Comparison of ENCODE assay signal across 16 cellular contexts in genomic region chr5:983568-983967, GRCh38. TPM values are rescaled to one million over a fixed set of nuclear protein-coding genes. Genes with fewer than 3 reads are reported as not detected.
DNase-seq lines count a peak whose midpoint lies in the region; ATAC-seq, FAIRE-seq and TF ChIP-seq lines count a peak whose summit lies in the region.
"Had no signal": no experiment of that assay in that cellular context is flagged by ENCODE, and none has a peak within 500 bp of the region (broad histone marks: within the 10 kb centered on the region; RNA-seq: fewer than 3 reads in every experiment).

No MANE protein-coding gene starts in this region.

- H2AFZ ChIP-seq in astrocyte (ENCODE audit: low read depth, low read length) (no peak overlapping the region), neuronal stem cell (ENCODE audit: low read length) (no peak overlapping the region), smooth muscle cell (ENCODE audit: low read depth) (no peak overlapping the region)

- H3K4me1 ChIP-seq in BLaER1 = peaks cover 58% of the 10 kb centered on the region
- H3K4me1 ChIP-seq in astrocyte (ENCODE audit: insufficient read depth, low read length) = peaks cover 6% of the 10 kb centered on the region
- H3K4me1 ChIP-seq in neuronal stem cell (ENCODE audit: control insufficient read depth in 2 of 2, insufficient read depth in 1 of 2, low read depth in 1 of 2, low read length in 2 of 2) = peaks cover 17 to 24% of the 10 kb centered on the region in 2 donors
- H3K4me1 ChIP-seq in smooth muscle cell (ENCODE audit: low read depth) = peaks cover 18% of the 10 kb centered on the region

- H2BK120ac ChIP-seq in neuronal stem cell (ENCODE audit: low read depth, low read length) = no peak overlapping the region

- TF ChIP-seq CTCF in astrocyte (IDR thresholded peaks at IDR 0.05; ENCODE audit: insufficient read depth, low read depth, low read length) = no peak
- no peak for TF ChIP-seq CTCF in osteocyte (IDR thresholded peaks at IDR 0.05)
- TF ChIP-seq CTCF in smooth muscle cell (IDR thresholded peaks at IDR 0.05; ENCODE audit: borderline replicate concordance, insufficient read depth, poor library complexity, severe bottlenecking) = no peak

- no peak overlapping the region for H2BK5ac ChIP-seq in neuronal stem cell (ENCODE audit: low read length)

- peaks cover 15% of the 10 kb centered on the region for H3F3A ChIP-seq in smooth muscle cell (ENCODE audit: low read depth)

- H3K4me1 Mint-ChIP-seq in astrocyte (ENCODE audit: low read depth, unreplicated experiment) (peaks cover 7% of the 10 kb centered on the region), osteocyte (ENCODE audit: unreplicated experiment) (peaks cover 3% of the 10 kb centered on the region)

- H3K36me3 ChIP-seq in BLaER1 (peaks cover 3% of the 10 kb centered on the region; the same call in 1 of the 2 replicates), astrocyte (ENCODE audit: insufficient read depth, low read length) (no peaks in the 10 kb centered on the region), neuronal stem cell (replicated peaks in 1 of 2; ENCODE audit: control insufficient read depth in 2 of 2, insufficient read depth in 2 of 2, low read length in 2 of 2) (no peaks in the 10 kb centered on the region), smooth muscle cell (ENCODE audit: low read depth) (no peaks in the 10 kb centered on the region)

- H3K9ac ChIP-seq in BLaER1 (no peak overlapping the region), astrocyte (ENCODE audit: low read length) (no peak overlapping the region), neuronal stem cell (ENCODE audit: low read depth, low read length, poor library complexity) (peak overlapping the region; percentile 44), smooth muscle cell (ENCODE audit: low read depth) (no peak overlapping the region)

- no peak overlapping the region for H4K8ac ChIP-seq in neuronal stem cell (ENCODE audit: low read depth, low read length)

- peak overlapping the region; percentile 92 for H4K91ac ChIP-seq in neuronal stem cell (ENCODE audit: low read depth, low read length, poor library complexity)

- H2BK12ac ChIP-seq in neuronal stem cell (ENCODE audit: low read length) = peak overlapping the region; percentile 14

- H3K4me3 ChIP-seq in BLaER1 (no peak overlapping the region), astrocyte (ENCODE audit: insufficient read depth, low read depth, low read length) (no peak overlapping the region), neuronal stem cell (ENCODE audit: low read length in 2 of 2) (peak overlapping the region in 1 of 2 donors; percentile 73), smooth muscle cell (no peak overlapping the region)

- peak overlapping the region; percentile 89 for H3K14ac ChIP-seq in neuronal stem cell (ENCODE audit: low read length)

- peak; percentile 94 for FAIRE-seq in GM12891 (lab: Jason Lieb, UNC)
- FAIRE-seq in astrocyte (lab: Jason Lieb, UNC) = peak; percentile 34

- no peak for TF ChIP-seq POLR2A in GM12891 (IDR thresholded peaks at IDR 0.05; ENCODE audit: low read depth, low read length)

- H3K4me2 ChIP-seq in BLaER1 (peak overlapping the region; percentile 41), astrocyte (ENCODE audit: low read length) (no peak overlapping the region), neuronal stem cell (ENCODE audit: insufficient read depth, low read length, poor library complexity, severe bottlenecking) (no peak overlapping the region), smooth muscle cell (no peak overlapping the region)

- no peaks in the 10 kb centered on the region for H3K79me2 ChIP-seq in astrocyte (ENCODE audit: insufficient read depth, low read length)
- H3K79me2 ChIP-seq in smooth muscle cell (ENCODE audit: low read depth) = no peaks in the 10 kb centered on the region

- H3K27ac ChIP-seq in BLaER1 (no peak overlapping the region), astrocyte (ENCODE audit: low read depth, low read length) (no peak overlapping the region), neuronal stem cell (replicated peaks; ENCODE audit: low read length) (no peak overlapping the region), smooth muscle cell (ENCODE audit: low read depth) (no peak overlapping the region)

- H3K36me3 Mint-ChIP-seq in astrocyte (ENCODE audit: low read depth, unreplicated experiment) (no peaks in the 10 kb centered on the region), osteocyte (ENCODE audit: unreplicated experiment) (peaks cover 4% of the 10 kb centered on the region)
- H3K36me3 Mint-ChIP-seq: CD4-positive, CD25-positive, alpha-beta regulatory T cell had no signal

- peaks cover 28% of the 10 kb centered on the region for H3K27me3 Mint-ChIP-seq in astrocyte (ENCODE audit: low read depth, unreplicated experiment)
- peaks cover 40% of the 10 kb centered on the region for H3K27me3 Mint-ChIP-seq in osteocyte (ENCODE audit: unreplicated experiment)

- DNase-seq in GM12891 (ENCODE audit: insufficient read length, low spot score) = no peak
- DNase-seq in astrocyte (ENCODE audit: low read depth) = no peak
- DNase-seq in neuronal stem cell (ENCODE audit: low spot score) = no peak
- DNase-seq in osteocyte (ENCODE audit: extremely low spot score, unreplicated experiment) = no peak
- no peak for DNase-seq in smooth muscle cell (lab: John Stamatoyannopoulos, UW; ENCODE audit: unreplicated experiment)
- DNase-seq: AML-193; CD4-positive, CD25-positive, alpha-beta regulatory T cell; DMS53; NCI-H1048; NCI-H1436 treated with DMSO at 0.1 percent for 48 hours; NCI-H2081; NCI-H510A; NCI-H774; RPMI8226 had no signal

- peaks cover 3% of the 10 kb centered on the region for H3K79me1 ChIP-seq in neuronal stem cell (ENCODE audit: low read depth, low read length)

- H3K23ac ChIP-seq in neuronal stem cell (ENCODE audit: low read depth, low read length, poor library complexity) = peak overlapping the region; percentile 95

- peak overlapping the region; percentile 97 for H2AK5ac ChIP-seq in neuronal stem cell (ENCODE audit: low read depth, low read length)

- peak overlapping the region; percentile 76 for H3K4ac ChIP-seq in neuronal stem cell (ENCODE audit: low read length)

- H4K20me1 ChIP-seq in BLaER1 = no peaks in the 10 kb centered on the region
- H4K20me1 ChIP-seq in astrocyte (ENCODE audit: insufficient read depth, low read length) = peaks cover 4% of the 10 kb centered on the region
- H4K20me1 ChIP-seq in smooth muscle cell (ENCODE audit: low read depth) = no peaks in the 10 kb centered on the region

- H2BK15ac ChIP-seq in neuronal stem cell (ENCODE audit: low read length) = peak overlapping the region; percentile 96

- H3K27me3 ChIP-seq in BLaER1 (no peaks in the 10 kb centered on the region), astrocyte (ENCODE audit: insufficient read depth, low read length) (peaks cover 21% of the 10 kb centered on the region), neuronal stem cell (ENCODE audit: control insufficient read depth in 3 of 3, insufficient read depth in 3 of 3, low read depth in 1 of 3, low read length in 3 of 3) (peaks cover 0 to 3% (median 0%) of the 10 kb centered on the region in 3 experiments), smooth muscle cell (ENCODE audit: low read depth) (no peaks in the 10 kb centered on the region)

- ATAC-seq in GM19452 (IDR thresholded peaks at IDR 0.05; ENCODE audit: unreplicated experiment) = no peak

- no peak overlapping the region for H3K18ac ChIP-seq in neuronal stem cell (ENCODE audit: low read length)

- H3K9me3 Mint-ChIP-seq in astrocyte (ENCODE audit: unreplicated experiment) (peaks cover 25% of the 10 kb centered on the region), osteocyte (ENCODE audit: unreplicated experiment) (peaks cover 23% of the 10 kb centered on the region)

- no peak overlapping the region for H3K4me3 Mint-ChIP-seq in astrocyte (ENCODE audit: unreplicated experiment)
- no peak overlapping the region for H3K4me3 Mint-ChIP-seq in osteocyte (ENCODE audit: unreplicated experiment)
- H3K4me3 Mint-ChIP-seq: CD4-positive, CD25-positive, alpha-beta regulatory T cell had no signal

- H3K9me3 ChIP-seq in BLaER1 (peaks cover 44% of the 10 kb centered on the region), astrocyte (ENCODE audit: insufficient read depth, low read depth, low read length) (peaks cover 4% of the 10 kb centered on the region), neuronal stem cell (replicated peaks in 1 of 2; ENCODE audit: control insufficient read depth in 2 of 2, insufficient read depth in 1 of 2, low read depth in 1 of 2, low read length in 2 of 2) (peaks cover 9 to 32% of the 10 kb centered on the region in 2 donors), smooth muscle cell (replicated peaks; ENCODE audit: low read depth) (no peaks in the 10 kb centered on the region)

- H3K27ac Mint-ChIP-seq in astrocyte (ENCODE audit: unreplicated experiment) (no peak overlapping the region), osteocyte (ENCODE audit: unreplicated experiment) (no peak overlapping the region)
- H3K27ac Mint-ChIP-seq: CD4-positive, CD25-positive, alpha-beta regulatory T cell had no signal

TF ChIP-seq in GM12891, 5 proteins besides CTCF, POLR2A, EP300 and RAD21:
- TF ChIP-seq PAX5 (IDR thresholded peaks at IDR 0.05; ENCODE audit: insufficient read depth, low read length, severe bottlenecking) = no peak
- TF ChIP-seq TAF1 (IDR thresholded peaks at IDR 0.05; ENCODE audit: low read depth, low read length) = no peak
- no peak for TF ChIP-seq SPI1 (IDR thresholded peaks at IDR 0.05; ENCODE audit: low read depth, low read length)
- no peak for TF ChIP-seq POLR2AphosphoS5 (IDR thresholded peaks at IDR 0.05; ENCODE audit: low read depth, low read length)
- no peak for TF ChIP-seq POU2F2 (IDR thresholded peaks at IDR 0.05; ENCODE audit: low read depth, low read length)

RNA-seq across cellular contexts. Expression of gene NKD2, which starts 25.0 kb away (rescaled TPM):
- polyA plus RNA-seq in GM12891 (2012; ENCODE audit: low read depth, missing spikeins) = 1.4 TPM
- 0.41 and 0.48 TPM in 2 replicates for total RNA-seq in astrocyte
- polyA plus RNA-seq in neuronal stem cell (2013, experiment 1 of 2) = 11.1 TPM
- polyA plus RNA-seq in neuronal stem cell (2013, experiment 2 of 2) = 11.1 TPM
- not detected in 2 replicates for total RNA-seq in osteocyte
- total RNA-seq in smooth muscle cell = 31.2 and 32.5 TPM in 2 replicates
- polyA plus RNA-seq in smooth muscle cell = 105 and 122 TPM in 2 replicates
- total RNA-seq: CD4-positive, CD25-positive, alpha-beta regulatory T cell had no signal
- polyA plus RNA-seq: CD4-positive, CD25-positive, alpha-beta regulatory T cell had no signal

Comparison
In these comparisons a context has a peak if more than half of its experiments do, and no peak if none do; other contexts are left out.
1. RNA of gene NKD2, which starts 25.0 kb away (total RNA-seq): 31.2 to 32.5 TPM in smooth muscle cell; 0.41 to 0.48 TPM in astrocyte and not detected in osteocyte; every median in the first group is over 10 times any median in the second.